Comparison of ENCODE assay signal across 28 cellular contexts in genomic region chr5:169942181-169942580, GRCh38. TPM values are rescaled to one million over a fixed set of nuclear protein-coding genes. Genes with fewer than 3 reads are reported as not detected.
DNase-seq lines count a peak whose midpoint lies in the region; FAIRE-seq and TF ChIP-seq lines count a peak whose summit lies in the region.
"Had no signal": no experiment of that assay in that cellular context is flagged by ENCODE, and none has a peak within 500 bp of the region (broad histone marks: within the 10 kb centered on the region; RNA-seq: fewer than 3 reads in every experiment).

No MANE protein-coding gene starts in this region.

- H3K4me3 ChIP-seq in AG10803 (ENCODE audit: low read length) (no peak overlapping the region), astrocyte (ENCODE audit: insufficient read depth, low read depth, low read length) (no peak overlapping the region), mesenchymal stem cell (ENCODE audit: insufficient read depth in 1 of 2, low read depth in 1 of 2, low read length in 2 of 2) (peak overlapping the region in 1 of 2 experiments; percentile 17)
- H3K4me3 ChIP-seq: K562, SK-N-MC had no signal

- H2AFZ ChIP-seq in astrocyte (ENCODE audit: low read depth, low read length), result no peak overlapping the region
- H2AFZ ChIP-seq in mesenchymal stem cell (ENCODE audit: low read depth, low read length), result no peak overlapping the region

- peaks cover 7% of the 10 kb centered on the region for H3K27me3 Mint-ChIP-seq in astrocyte (ENCODE audit: low read depth, unreplicated experiment)

- no peak overlapping the region for H3K4ac ChIP-seq in mesenchymal stem cell (ENCODE audit: low read depth in 1 of 2, low read length in 2 of 2)

- no peak overlapping the region for H2BK15ac ChIP-seq in mesenchymal stem cell (ENCODE audit: low read depth, poor library complexity, severe bottlenecking)

- peaks cover 18% of the 10 kb centered on the region for H3K79me1 ChIP-seq in mesenchymal stem cell (replicated peaks; ENCODE audit: low read length, poor library complexity, severe bottlenecking)

- H3K23ac ChIP-seq in mesenchymal stem cell (ENCODE audit: low read length in 2 of 2), result peak overlapping the region in 1 of 2 experiments; percentile 63

- DNase-seq in AG10803 (ENCODE audit: low read depth) (peak; percentile 91), GM03348 (ENCODE audit: low spot score) (peak; percentile 82), astrocyte (ENCODE audit: low read depth) (peak; percentile 35), mesenchymal stem cell (no peak), D341Med (ENCODE audit: low spot score) (no peak), HEK293T (ENCODE audit: extremely low spot score) (no peak), NCI-H1105 (lab: John Stamatoyannopoulos, UW) (no peak)
- DNase-seq: DMS79; H9; MM.1S; NCI-H1048; NCI-H1436; NCI-H2029; NCI-H2171; NCI-H345; NCI-H524; NCI-H774; NK-92 treated with Interleukin-12 subunit alpha and Interleukin-12 subunit beta, amount 100 ng/mL, for 24 hours; SHP77 treated with DMSO at 0.1 percent for 48 hours; SW 1271 had no signal

- POLR2A ChIA-PET in HEK293T (lab: Yijun Ruan, JAX), result no interaction called here

- H2BK5ac ChIP-seq in mesenchymal stem cell (ENCODE audit: low read depth, low read length, poor library complexity, severe bottlenecking), result no peak overlapping the region

- H3K27me3 ChIP-seq in astrocyte (ENCODE audit: insufficient read depth, low read length), result no peaks in the 10 kb centered on the region
- H3K27me3 ChIP-seq in mesenchymal stem cell (ENCODE audit: control insufficient read depth in 1 of 2, insufficient read depth in 1 of 2, low read length in 2 of 2), result no peaks in the 10 kb centered on the region

- peaks cover 24% of the 10 kb centered on the region for H3K4me1 ChIP-seq in astrocyte (ENCODE audit: insufficient read depth, low read length)
- H3K4me1 ChIP-seq in mesenchymal stem cell (ENCODE audit: control insufficient read depth, insufficient read depth, low read depth, low read length), result peaks cover 11% of the 10 kb centered on the region

- H3K4me1 Mint-ChIP-seq in astrocyte (ENCODE audit: low read depth, unreplicated experiment), result peaks cover 12% of the 10 kb centered on the region

- no peak overlapping the region for H3K4me2 ChIP-seq in astrocyte (ENCODE audit: low read length)
- H3K4me2 ChIP-seq in mesenchymal stem cell (ENCODE audit: low read length, poor library complexity, severe bottlenecking), result no peak overlapping the region

- peaks cover 65% of the 10 kb centered on the region for H3K79me2 ChIP-seq in astrocyte (ENCODE audit: insufficient read depth, low read length)

- no peak overlapping the region for H3K27ac Mint-ChIP-seq in astrocyte (ENCODE audit: unreplicated experiment)

- no peak overlapping the region for H4K91ac ChIP-seq in mesenchymal stem cell (ENCODE audit: low read length)

- no peak overlapping the region for H4K8ac ChIP-seq in mesenchymal stem cell (ENCODE audit: low read length)

- no CpG with 5 or more reads among the region's 1 CpG for WGBS in mesenchymal stem cell

- H3K27ac ChIP-seq in astrocyte (ENCODE audit: low read depth, low read length) (no peak overlapping the region), mesenchymal stem cell (ENCODE audit: low read length, poor library complexity, severe bottlenecking) (no peak overlapping the region)
- H3K27ac ChIP-seq: C4-2B, HL-60, RWPE1, SK-N-MC had no signal

- H3K18ac ChIP-seq in mesenchymal stem cell (ENCODE audit: low read depth in 1 of 2, low read length in 2 of 2), result no peak overlapping the region

- TF ChIP-seq CTCF in AG10803 (conservative IDR thresholded peaks at IDR 0.05; ENCODE audit: low read length) (no peak), astrocyte (IDR thresholded peaks at IDR 0.05; ENCODE audit: insufficient read depth, low read depth, low read length) (no peak)

- H3K36me3 ChIP-seq in astrocyte (ENCODE audit: insufficient read depth, low read length) (peaks cover under 1% of the 10 kb centered on the region), mesenchymal stem cell (ENCODE audit: control insufficient read depth in 1 of 2, insufficient read depth in 2 of 2, low read depth in 1 of 2, low read length in 2 of 2) (no peaks in the 10 kb centered on the region)

- H4K20me1 ChIP-seq in astrocyte (ENCODE audit: insufficient read depth, low read length), result no peaks in the 10 kb centered on the region

- CTCF ChIA-PET in HEK293T (lab: Yijun Ruan, JAX), result no interaction called here

- no peaks in the 10 kb centered on the region for H3K9me3 ChIP-seq in astrocyte (ENCODE audit: insufficient read depth, low read depth, low read length)
- H3K9me3 ChIP-seq in mesenchymal stem cell (ENCODE audit: control insufficient read depth, low read length), result no peaks in the 10 kb centered on the region

- peaks cover 6% of the 10 kb centered on the region for H3K9me3 Mint-ChIP-seq in astrocyte (ENCODE audit: unreplicated experiment)
- H3K9me3 Mint-ChIP-seq: H9 had no signal

- H2BK120ac ChIP-seq in mesenchymal stem cell (ENCODE audit: low read depth, low read length), result no peak overlapping the region

- H3K14ac ChIP-seq in mesenchymal stem cell (ENCODE audit: low read length in 2 of 2), result no peak overlapping the region

- H3K36me3 Mint-ChIP-seq in astrocyte (ENCODE audit: low read depth, unreplicated experiment), result no peaks in the 10 kb centered on the region

- no peak overlapping the region for H2BK12ac ChIP-seq in mesenchymal stem cell (ENCODE audit: low read length in 2 of 2)

- no peak overlapping the region for H3K9ac ChIP-seq in astrocyte (ENCODE audit: low read length)
- H3K9ac ChIP-seq in mesenchymal stem cell (ENCODE audit: low read length), result peak overlapping the region; percentile 66

- no peak for FAIRE-seq in astrocyte (lab: Jason Lieb, UNC)
- FAIRE-seq: GM19239, HepG2 had no signal

- H2AK5ac ChIP-seq in mesenchymal stem cell (ENCODE audit: low read length, severe bottlenecking), result no peak overlapping the region

- no peak overlapping the region for H3K4me3 Mint-ChIP-seq in astrocyte (ENCODE audit: unreplicated experiment)
- H3K4me3 Mint-ChIP-seq: H9 had no signal

TF ChIP-seq in HEK293T, 16 proteins besides CTCF, POLR2A, EP300 and RAD21:
- TF ChIP-seq NFRKB (IDR thresholded peaks at IDR 0.05) (no peak), FOXK2 (IDR thresholded peaks at IDR 0.05) (no peak), FOXA1 (IDR thresholded peaks at IDR 0.05) (no peak), ELF4 (IDR thresholded peaks at IDR 0.05) (no peak), LEF1 (IDR thresholded peaks at IDR 0.05; ENCODE audit: borderline replicate concordance) (no peak), PKNOX1 (IDR thresholded peaks at IDR 0.05) (no peak), FOXM1 (IDR thresholded peaks at IDR 0.05; ENCODE audit: borderline replicate concordance) (no peak), HDGF (IDR thresholded peaks at IDR 0.05; ENCODE audit: borderline replicate concordance) (no peak), SUZ12 (IDR thresholded peaks at IDR 0.05) (no peak), ZNF384 (IDR thresholded peaks at IDR 0.05) (no peak), L3MBTL2 (conservative IDR thresholded peaks at IDR 0.05) (no peak)

RNA-seq across cellular contexts. Expression of gene INSYN2B, which starts 38.1 kb away (rescaled TPM):
- total RNA-seq in astrocyte, result 0.10 and 0.36 TPM in 2 replicates
- polyA plus RNA-seq in mesenchymal stem cell (2013, experiment 1 of 2), result 10.6 TPM
- polyA plus RNA-seq in mesenchymal stem cell (2013, experiment 2 of 2), result 10.6 TPM
- total RNA-seq: H9, HepG2, HT-29, K562 had no signal
- polyA plus RNA-seq: HepG2, K562 had no signal

Comparison
In these comparisons a context has a peak if more than half of its experiments do, and no peak if none do; other contexts are left out.
1. DNase-seq: peak in AG10803 (single experiment), GM03348 (single experiment) and astrocyte (single experiment); none in mesenchymal stem cell (single experiment), D341Med (single experiment), HEK293T (single experiment) and NCI-H1105 (single experiment).